In genomic region chrX:34371740-34372139, GRCh38 we compare ENCODE assay signal across 24 cellular contexts.
"Had no signal": no experiment of that assay in that cellular context is flagged by ENCODE, and none has a peak within 500 bp of the region (broad histone marks: within the 10 kb centered on the region; RNA-seq: fewer than 3 reads in every experiment).

No MANE protein-coding gene starts in this region.

- H3K36me3 Mint-ChIP-seq: activated CD8-positive, alpha-beta memory T cell treated with anti-CD3 and anti-CD28 coated beads, Interleukin-2, amount 10 ng/mL, durations not matched to agents 7 days and 5 days; brain; natural killer cell; stimulated activated naive B cell treated with anti-CD40 and anti-IgM and Interleukin-4, amounts not matched to agents 10 μg/mL and 1 μg/mL and 100 μg/mL, for 72 hours had no signal

- H3K27me3 Mint-ChIP-seq: activated CD4-positive, alpha-beta memory T cell treated with anti-CD3 and anti-CD28 coated beads, Interleukin-2, amount 10 ng/mL, durations not matched to agents 7 days and 5 days; activated CD4-positive, alpha-beta T cell treated with anti-CD3 and anti-CD28 coated beads, Interleukin-2, amount 10 ng/mL, durations not matched to agents 24 days and 14 days; activated CD8-positive, alpha-beta memory T cell treated with anti-CD3 and anti-CD28 coated beads, Interleukin-2, amount 10 ng/mL, durations not matched to agents 7 days and 5 days; activated naive CD8-positive, alpha-beta T cell treated with anti-CD3 and anti-CD28 coated beads, Interleukin-2, amount 50 U/mL, for 24 hours; progenitor cell of endocrine pancreas; stimulated activated naive B cell treated with anti-CD40 and anti-IgM and Interleukin-4, amounts not matched to agents 10 μg/mL and 1 μg/mL and 100 μg/mL, for 72 hours had no signal

- H3K9me3 Mint-ChIP-seq: activated CD4-positive, alpha-beta memory T cell treated with anti-CD3 and anti-CD28 coated beads, Interleukin-2, amount 10 ng/mL, durations not matched to agents 7 days and 5 days; activated CD4-positive, alpha-beta T cell treated with anti-CD3 and anti-CD28 coated beads, Interleukin-2, amount 10 ng/mL, durations not matched to agents 24 days and 14 days; activated naive CD8-positive, alpha-beta T cell treated with anti-CD3 and anti-CD28 coated beads, Interleukin-2, amount 50 U/mL, for 24 hours; activated T-helper 1 cell treated with anti-CD3 and anti-CD28 coated beads, Interleukin-12 subunit alpha, Interleukin-12 subunit beta, Interleukin-2, Interleukin-4 antibody, amounts not matched to agents 30 ng/mL and 10 ng/mL and 1 ng/mL, durations not matched to agents 14 hours and 24 hours and 36 hours; T-helper 2 cell treated with Interferon-gamma antibody and Interleukin-4, amounts not matched to agents 5 μg/mL and 100 μg/mL, for 36 hours had no signal

- H3K4me3 Mint-ChIP-seq: activated CD4-positive, alpha-beta memory T cell treated with anti-CD3 and anti-CD28 coated beads, Interleukin-2, amount 10 ng/mL, durations not matched to agents 7 days and 5 days; activated CD4-positive, alpha-beta T cell treated with anti-CD3 and anti-CD28 coated beads, Interleukin-2, amount 10 ng/mL, durations not matched to agents 24 days and 14 days; activated CD8-positive, alpha-beta memory T cell treated with anti-CD3 and anti-CD28 coated beads, Interleukin-2, amount 10 ng/mL, durations not matched to agents 7 days and 5 days; activated naive CD8-positive, alpha-beta T cell treated with anti-CD3 and anti-CD28 coated beads, Interleukin-2, amount 50 U/mL, for 24 hours; activated T-helper 1 cell treated with anti-CD3 and anti-CD28 coated beads, Interleukin-12 subunit alpha, Interleukin-12 subunit beta, Interleukin-2, Interleukin-4 antibody, amounts not matched to agents 30 ng/mL and 10 ng/mL and 1 ng/mL, durations not matched to agents 14 hours and 24 hours and 36 hours; brain; natural killer cell; stimulated activated naive B cell treated with anti-CD40 and anti-IgM and Interleukin-4, amounts not matched to agents 10 μg/mL and 1 μg/mL and 100 μg/mL, for 72 hours; T-helper 2 cell treated with Interferon-gamma antibody and Interleukin-4, amounts not matched to agents 5 μg/mL and 100 μg/mL, for 36 hours had no signal

- H3K4me1 ChIP-seq: left ventricle myocardium inferior, transverse colon, vagina had no signal

- H3K27me3 ChIP-seq: transverse colon, vagina had no signal

- H3K36me3 ChIP-seq: left ventricle myocardium inferior, transverse colon, vagina had no signal

- H3K4me1 Mint-ChIP-seq: activated CD4-positive, alpha-beta memory T cell treated with anti-CD3 and anti-CD28 coated beads, Interleukin-2, amount 10 ng/mL, durations not matched to agents 7 days and 5 days; activated CD4-positive, alpha-beta T cell treated with anti-CD3 and anti-CD28 coated beads, Interleukin-2, amount 10 ng/mL, durations not matched to agents 24 days and 14 days; activated CD8-positive, alpha-beta memory T cell treated with anti-CD3 and anti-CD28 coated beads, Interleukin-2, amount 10 ng/mL, durations not matched to agents 7 days and 5 days; activated naive CD8-positive, alpha-beta T cell treated with anti-CD3 and anti-CD28 coated beads, Interleukin-2, amount 50 U/mL, for 24 hours; brain; natural killer cell; stimulated activated naive B cell treated with anti-CD40 and anti-IgM and Interleukin-4, amounts not matched to agents 10 μg/mL and 1 μg/mL and 100 μg/mL, for 72 hours had no signal

- ATAC-seq: activated CD4-positive, CD25-positive, alpha-beta regulatory T cell treated with anti-CD3 and anti-CD28 coated beads, Interleukin-2, amount 50 U/mL, for 24 hours; activated CD8-positive, alpha-beta memory T cell treated with anti-CD3 and anti-CD28 coated beads, Interleukin-2, amount 10 ng/mL, durations not matched to agents 7 days and 5 days; activated naive CD8-positive, alpha-beta T cell treated with anti-CD3 and anti-CD28 coated beads, Interleukin-2, amount 50 U/mL, for 24 hours; natural killer cell; stimulated activated naive B cell treated with anti-CD40 and anti-IgM and Interleukin-4, amounts not matched to agents 10 μg/mL and 1 μg/mL and 100 μg/mL, for 72 hours had no signal

- H3K27ac ChIP-seq: epithelial cell of prostate, left ventricle myocardium inferior, transverse colon, vagina, VCaP had no signal

- H3K9me3 ChIP-seq: left ventricle myocardium inferior, transverse colon, vagina had no signal

- H3K4me3 ChIP-seq: left ventricle myocardium inferior, transverse colon, vagina had no signal

- H3K27ac Mint-ChIP-seq: activated CD4-positive, alpha-beta memory T cell treated with anti-CD3 and anti-CD28 coated beads, Interleukin-2, amount 10 ng/mL, durations not matched to agents 7 days and 5 days; activated CD4-positive, alpha-beta T cell treated with anti-CD3 and anti-CD28 coated beads, Interleukin-2, amount 10 ng/mL, durations not matched to agents 24 days and 14 days; activated CD8-positive, alpha-beta memory T cell treated with anti-CD3 and anti-CD28 coated beads, Interleukin-2, amount 10 ng/mL, durations not matched to agents 7 days and 5 days; activated naive CD8-positive, alpha-beta T cell treated with anti-CD3 and anti-CD28 coated beads, Interleukin-2, amount 50 U/mL, for 24 hours; activated T-helper 1 cell treated with anti-CD3 and anti-CD28 coated beads, Interleukin-12 subunit alpha, Interleukin-12 subunit beta, Interleukin-2, Interleukin-4 antibody, amounts not matched to agents 30 ng/mL and 10 ng/mL and 1 ng/mL, durations not matched to agents 14 hours and 24 hours and 36 hours; brain; natural killer cell; progenitor cell of endocrine pancreas; stimulated activated naive B cell treated with anti-CD40 and anti-IgM and Interleukin-4, amounts not matched to agents 10 μg/mL and 1 μg/mL and 100 μg/mL, for 72 hours; T-helper 2 cell treated with Interferon-gamma antibody and Interleukin-4, amounts not matched to agents 5 μg/mL and 100 μg/mL, for 36 hours had no signal

- DNase-seq: activated CD4-positive, alpha-beta memory T cell treated with anti-CD3 and anti-CD28 coated beads, Interleukin-2, amount 10 ng/mL, durations not matched to agents 7 days and 5 days; activated CD4-positive, alpha-beta T cell treated with anti-CD3 and anti-CD28 coated beads, Interleukin-2, amount 10 ng/mL, durations not matched to agents 24 days and 14 days; activated CD8-positive, alpha-beta memory T cell treated with anti-CD3 and anti-CD28 coated beads, Interleukin-2, amount 10 ng/mL, durations not matched to agents 7 days and 5 days; activated gamma-delta T cell; activated naive CD4-positive, alpha-beta T cell treated with anti-CD3 and anti-CD28 coated beads, Interleukin-2, amount 50 U/mL, for 16 hours; activated naive CD8-positive, alpha-beta T cell treated with anti-CD3 and anti-CD28 coated beads, Interleukin-2, amount 50 U/mL, for 24 hours; activated T-cell treated with anti-CD3 and anti-CD28 coated beads for 4 hours; caudate nucleus; kidney glomerular epithelial cell; left ventricle myocardium inferior; midbrain; natural killer cell; stimulated activated CD4-positive, alpha-beta T cell treated with anti-CD3 and anti-CD28 coated beads, Interleukin-2, amount 100 ng/mL, for 48 hours; stimulated activated CD8-positive, alpha-beta memory T cell treated with anti-CD3 and anti-CD28 coated beads, Interleukin-4, amount 100 ng/mL, for 48 hours; stimulated activated naive B cell treated with anti-CD40 and anti-IgM and Interleukin-4, amounts not matched to agents 10 μg/mL and 1 μg/mL and 100 μg/mL, for 72 hours; transverse colon had no signal
